In the genomic region with DNA sequence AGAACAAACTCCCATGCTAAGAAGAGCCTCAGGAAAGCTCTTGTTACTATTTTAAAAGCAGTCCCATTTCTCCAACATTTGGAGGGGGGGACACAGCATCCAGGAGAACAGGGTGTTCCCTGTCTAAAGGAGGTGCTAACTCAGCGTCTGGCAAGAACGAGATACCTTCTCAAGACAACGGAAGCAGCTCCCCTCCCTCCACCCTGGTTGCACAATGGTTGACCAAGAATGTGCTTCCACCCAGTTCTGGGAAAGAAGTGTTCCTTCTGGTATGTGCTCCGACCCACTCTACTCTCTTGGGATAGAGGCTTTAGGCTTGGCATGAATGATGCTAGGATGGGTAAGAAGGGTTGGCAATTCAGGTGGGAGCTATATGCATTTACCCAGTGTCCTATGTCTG, we compare ENCODE assay signal across 13 cellular contexts. TPM values are rescaled to one million over a fixed set of nuclear protein-coding genes. Genes with fewer than 3 reads are reported as not detected.
DNase-seq lines count a peak whose midpoint lies in the region; ATAC-seq, FAIRE-seq and TF ChIP-seq lines count a peak whose summit lies in the region.
"Had no signal": no experiment of that assay in that cellular context is flagged by ENCODE, and none has a peak within 500 bp of the region (broad histone marks: within the 10 kb centered on the region; RNA-seq: fewer than 3 reads in every experiment).

No MANE protein-coding gene starts in this region.

- H3K4me1 ChIP-seq in astrocyte (ENCODE audit: insufficient read depth, low read length) (peaks cover 21% of the 10 kb centered on the region), left ventricle myocardium inferior (peaks cover 34% of the 10 kb centered on the region), HAP-1 (no peaks in the 10 kb centered on the region)

- no peak overlapping the region for H2AFZ ChIP-seq in astrocyte (ENCODE audit: low read depth, low read length)

- H3K27ac ChIP-seq in astrocyte (ENCODE audit: low read depth, low read length) (no peak overlapping the region), left ventricle myocardium inferior (replicated peaks) (peak overlapping the region; percentile 48)

- in situ Hi-C loops in HAP-1 (cut with MboI; ENCODE audit: low sequenced_read_pairs): no loop called here

- H3K9me3 Mint-ChIP-seq in astrocyte (ENCODE audit: unreplicated experiment): peaks cover 2% of the 10 kb centered on the region
- H3K9me3 Mint-ChIP-seq: naive B cell had no signal

- H3K36me3 ChIP-seq in astrocyte (ENCODE audit: insufficient read depth, low read length) (no peaks in the 10 kb centered on the region), left ventricle myocardium inferior (no peaks in the 10 kb centered on the region), HAP-1 (replicated peaks) (no peaks in the 10 kb centered on the region)

- H3K9me3 ChIP-seq in astrocyte (ENCODE audit: insufficient read depth, low read depth, low read length): no peaks in the 10 kb centered on the region
- H3K9me3 ChIP-seq in left ventricle myocardium inferior (replicated peaks): no peaks in the 10 kb centered on the region
- H3K9me3 ChIP-seq in HAP-1: no peaks in the 10 kb centered on the region

- no peak overlapping the region for H3K4me3 ChIP-seq in astrocyte (ENCODE audit: insufficient read depth, low read depth, low read length)
- H3K4me3 ChIP-seq in left ventricle myocardium inferior: no peak overlapping the region
- no peak overlapping the region for H3K4me3 ChIP-seq in skeletal muscle cell (ENCODE audit: low read depth, low read length)
- H3K4me3 ChIP-seq in HAP-1: no peak overlapping the region

- H3K79me2 ChIP-seq in astrocyte (ENCODE audit: insufficient read depth, low read length): no peaks in the 10 kb centered on the region

- H3K27me3 Mint-ChIP-seq in astrocyte (ENCODE audit: low read depth, unreplicated experiment): peaks cover 36% of the 10 kb centered on the region

- no peak overlapping the region for H3K4me2 ChIP-seq in astrocyte (ENCODE audit: low read length)

- H3K4me1 Mint-ChIP-seq in astrocyte (ENCODE audit: low read depth, unreplicated experiment): peaks cover 26% of the 10 kb centered on the region

- H3K27ac Mint-ChIP-seq in astrocyte (ENCODE audit: unreplicated experiment): no peak overlapping the region
- H3K27ac Mint-ChIP-seq: naive B cell had no signal

- no peak overlapping the region for H3K4me3 Mint-ChIP-seq in astrocyte (ENCODE audit: unreplicated experiment)
- H3K4me3 Mint-ChIP-seq: naive B cell had no signal

- H4K20me1 ChIP-seq in astrocyte (ENCODE audit: insufficient read depth, low read length): no peaks in the 10 kb centered on the region

- no peak for FAIRE-seq in astrocyte (lab: Jason Lieb, UNC)
- FAIRE-seq: small intestine had no signal

- peaks cover 14% of the 10 kb centered on the region for H3K27me3 ChIP-seq in astrocyte (ENCODE audit: insufficient read depth, low read length)
- H3K27me3 ChIP-seq in left ventricle myocardium inferior (ENCODE audit: low read depth): peaks cover 49% of the 10 kb centered on the region
- H3K27me3 ChIP-seq in HAP-1 (ENCODE audit: low read depth): peaks cover 7% of the 10 kb centered on the region

- ATAC-seq in HG02938 (IDR thresholded peaks at IDR 0.05; ENCODE audit: unreplicated experiment): no peak

- TF ChIP-seq CTCF in astrocyte (IDR thresholded peaks at IDR 0.05; ENCODE audit: insufficient read depth, low read depth, low read length) (no peak), left ventricle myocardium inferior (IDR thresholded peaks at IDR 0.05; ENCODE audit: borderline replicate concordance) (no peak)

- DNase-seq in GM03348 (ENCODE audit: low spot score) (peak; percentile 77), astrocyte (ENCODE audit: low read depth) (peak; percentile 50), left ventricle myocardium inferior (peak; percentile 28), skeletal muscle cell (ENCODE audit: low read depth) (peak; percentile 76), GM19238 (ENCODE audit: insufficient read length, low spot score) (no peak), HAP-1 (ENCODE audit: low spot score in 2 of 2) (no peak)
- DNase-seq in stimulated activated CD4-positive, alpha-beta T cell treated with anti-CD3 and anti-CD28 coated beads, Interleukin-4, amount 100 ng/mL, for 4 hours: no peak
- DNase-seq: AML-193, naive B cell, NCI-H510A treated with DMSO at 0.1 percent for 48 hours, SHP77, small intestine had no signal

- intact Hi-C loops in left ventricle myocardium inferior (cut with micrococcal nuclease): no loop called here

- no peaks in the 10 kb centered on the region for H3K36me3 Mint-ChIP-seq in astrocyte (ENCODE audit: low read depth, unreplicated experiment)
- H3K36me3 Mint-ChIP-seq: naive B cell had no signal

- H3K9ac ChIP-seq in astrocyte (ENCODE audit: low read length): no peak overlapping the region

RNA-seq across cellular contexts. Expression of gene KRT6A, which starts 1.5 kb away (rescaled TPM):
- total RNA-seq in astrocyte (0.95 and 1.4 TPM in 2 replicates), left ventricle myocardium inferior (not detected)

RNA-seq across cellular contexts. Expression of gene KRT6C, which starts 20.9 kb away (rescaled TPM):
- total RNA-seq in astrocyte (not detected in 2 replicates), left ventricle myocardium inferior (not detected)

RNA-seq across cellular contexts. Expression of gene KRT5, which starts 25.7 kb away (rescaled TPM):
- total RNA-seq in astrocyte (0.25 TPM in 1 of 2 replicates, not detected in the other), left ventricle myocardium inferior (not detected)

RNA-seq across cellular contexts. Expression of gene KRT6B, which starts 42.6 kb away (rescaled TPM):
- not detected in 2 replicates for total RNA-seq in astrocyte
- not detected for total RNA-seq in left ventricle myocardium inferior

RNA-seq across cellular contexts. Expression of gene KRT71, which starts 58.4 kb away (rescaled TPM):
- total RNA-seq in astrocyte: not detected in 2 replicates
- not detected for total RNA-seq in left ventricle myocardium inferior

Comparison
In these comparisons a context has a peak if more than half of its experiments do, and no peak if none do; other contexts are left out.
1. DNase-seq: peak in GM03348 (single experiment), astrocyte (single experiment), left ventricle myocardium inferior (single experiment) and skeletal muscle cell (single experiment); none in stimulated activated CD4-positive, alpha-beta T cell treated with anti-CD3 and anti-CD28 coated beads, Interleukin-4, amount 100 ng/mL, for 4 hours (0 of 2), GM19238 (single experiment) and HAP-1 (0 of 2).